ENCODE assay signal across 1 cellular context in the genomic region with DNA sequence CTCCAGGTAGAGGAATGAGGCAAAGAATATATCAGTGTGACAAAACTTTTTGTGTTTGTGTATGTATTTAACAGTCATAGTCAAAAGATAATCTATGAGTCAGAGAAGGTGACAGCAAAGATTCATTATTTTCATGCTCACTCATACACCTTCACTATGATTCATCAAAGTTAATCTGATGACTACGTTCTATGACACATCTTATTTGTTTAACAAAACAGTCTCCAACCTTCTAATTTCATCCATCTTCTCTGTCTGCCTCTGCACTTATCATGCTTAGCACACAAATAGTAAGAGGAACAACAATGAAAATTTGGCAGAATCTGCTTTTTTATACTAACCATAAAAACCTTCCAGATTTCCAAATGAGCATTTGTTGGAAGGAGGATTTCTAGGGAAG.
TF ChIP-seq lines count a peak whose summit lies in the region.

No MANE protein-coding gene starts in this region.

TF ChIP-seq in SK-N-SH, 30 proteins besides CTCF, POLR2A, EP300 and RAD21:
- TF ChIP-seq USF2 (IDR thresholded peaks at IDR 0.05; ENCODE audit: borderline replicate concordance, low read depth, low read length): no peak
- TF ChIP-seq FOSL2 (IDR thresholded peaks at IDR 0.05; ENCODE audit: borderline replicate concordance, low read depth): peak; percentile 29; the same call in 1 of the 2 replicates
- TF ChIP-seq RFX5 (IDR thresholded peaks at IDR 0.05; ENCODE audit: low read length): no peak
- no peak for TF ChIP-seq MEF2A (IDR thresholded peaks at IDR 0.05; ENCODE audit: borderline replicate concordance, low read depth)
- no peak for TF ChIP-seq CHD2 (IDR thresholded peaks at IDR 0.05; ENCODE audit: low read length, partially characterized antibody)
- TF ChIP-seq SIN3A (IDR thresholded peaks at IDR 0.05; ENCODE audit: borderline replicate concordance, low read depth, low read length): no peak
- no peak for TF ChIP-seq EZH2phosphoT487 (IDR thresholded peaks at IDR 0.05; ENCODE audit: borderline replicate concordance, low read depth)
- TF ChIP-seq, protein P1, sequence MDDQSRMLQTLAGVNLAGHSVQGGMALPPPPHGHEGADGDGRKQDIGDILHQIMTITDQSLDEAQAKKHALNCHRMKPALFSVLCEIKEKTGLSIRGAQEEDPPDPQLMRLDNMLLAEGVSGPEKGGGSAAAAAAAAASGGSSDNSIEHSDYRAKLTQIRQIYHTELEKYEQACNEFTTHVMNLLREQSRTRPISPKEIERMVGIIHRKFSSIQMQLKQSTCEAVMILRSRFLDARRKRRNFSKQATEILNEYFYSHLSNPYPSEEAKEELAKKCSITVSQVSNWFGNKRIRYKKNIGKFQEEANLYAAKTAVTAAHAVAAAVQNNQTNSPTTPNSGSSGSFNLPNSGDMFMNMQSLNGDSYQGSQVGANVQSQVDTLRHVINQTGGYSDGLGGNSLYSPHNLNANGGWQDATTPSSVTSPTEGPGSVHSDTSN (IDR thresholded peaks at IDR 0.05): peak; percentile 35; the same call in 1 of the 2 replicates
- no peak for TF ChIP-seq JUND (IDR thresholded peaks at IDR 0.05)
- no peak for TF ChIP-seq MAX (IDR thresholded peaks at IDR 0.05; ENCODE audit: low read depth)
- no peak for TF ChIP-seq FOXJ3 (CRISPR knock-in tag; IDR thresholded peaks at IDR 0.05)
- no peak for TF ChIP-seq TAF1 (IDR thresholded peaks at IDR 0.05; ENCODE audit: borderline replicate concordance, low read depth, low read length)
- no peak for TF ChIP-seq TCF12 (IDR thresholded peaks at IDR 0.05)
TF ChIP-seq in SK-N-SH: peak in this region for 2.
